ENCODE assay signal across 2 cellular contexts in genomic region chr4:115331241-115331640, GRCh38.
TF ChIP-seq lines count a peak whose summit lies in the region.

No MANE protein-coding gene starts in this region.

TF ChIP-seq in HCT116, 20 proteins besides CTCF, POLR2A, EP300 and RAD21 (continued from another document):
- TF ChIP-seq TCF7L2 (IDR thresholded peaks at IDR 0.05; ENCODE audit: borderline replicate concordance, extremely low read depth, insufficient read depth, insufficient read length) (no peak), EGR1 (IDR thresholded peaks at IDR 0.05; ENCODE audit: low read depth) (no peak), POLR2AphosphoS5 (IDR thresholded peaks at IDR 0.05; ENCODE audit: low read depth, low read length) (no peak), REST (IDR thresholded peaks at IDR 0.05; ENCODE audit: low read depth) (no peak), CBX3 (IDR thresholded peaks at IDR 0.05; ENCODE audit: low read depth) (no peak), CEBPB (IDR thresholded peaks at IDR 0.05; ENCODE audit: low read depth) (no peak), ZNF274 (IDR thresholded peaks at IDR 0.05; ENCODE audit: low read depth, low read length) (no peak), ELF1 (IDR thresholded peaks at IDR 0.05; ENCODE audit: borderline replicate concordance, low read depth) (no peak), EZH2 (IDR thresholded peaks at IDR 0.05) (no peak), ZBTB33 (IDR thresholded peaks at IDR 0.05; ENCODE audit: extremely low read depth, insufficient replicate concordance, low read length) (no peak)
TF ChIP-seq in HCT116: peak in this region for 0.

TF ChIP-seq in GM12878, 131 proteins besides CTCF, POLR2A, EP300 and RAD21 (continued from another document):
- TF ChIP-seq ZBTB11 (CRISPR knock-in tag; IDR thresholded peaks at IDR 0.05), result no peak
- TF ChIP-seq SUPT20H (IDR thresholded peaks at IDR 0.05; ENCODE audit: borderline replicate concordance, control insufficient read depth, low read depth, low read length), result no peak
- no peak for TF ChIP-seq MTA3 (IDR thresholded peaks at IDR 0.05; ENCODE audit: borderline replicate concordance, low read length)
- no peak for TF ChIP-seq SIN3A (IDR thresholded peaks at IDR 0.05; ENCODE audit: low read depth, low read length)
- no peak for TF ChIP-seq TAF1 (IDR thresholded peaks at IDR 0.05; ENCODE audit: borderline replicate concordance, low read depth, low read length)
- no peak for TF ChIP-seq RELB (IDR thresholded peaks at IDR 0.05; ENCODE audit: low read depth)
- TF ChIP-seq POLR2AphosphoS5 (IDR thresholded peaks at IDR 0.05; ENCODE audit: low read length), result no peak
- TF ChIP-seq SMARCA5 (IDR thresholded peaks at IDR 0.05), result no peak
